ENCODE assay signal across 1 cellular context in the genomic region with DNA sequence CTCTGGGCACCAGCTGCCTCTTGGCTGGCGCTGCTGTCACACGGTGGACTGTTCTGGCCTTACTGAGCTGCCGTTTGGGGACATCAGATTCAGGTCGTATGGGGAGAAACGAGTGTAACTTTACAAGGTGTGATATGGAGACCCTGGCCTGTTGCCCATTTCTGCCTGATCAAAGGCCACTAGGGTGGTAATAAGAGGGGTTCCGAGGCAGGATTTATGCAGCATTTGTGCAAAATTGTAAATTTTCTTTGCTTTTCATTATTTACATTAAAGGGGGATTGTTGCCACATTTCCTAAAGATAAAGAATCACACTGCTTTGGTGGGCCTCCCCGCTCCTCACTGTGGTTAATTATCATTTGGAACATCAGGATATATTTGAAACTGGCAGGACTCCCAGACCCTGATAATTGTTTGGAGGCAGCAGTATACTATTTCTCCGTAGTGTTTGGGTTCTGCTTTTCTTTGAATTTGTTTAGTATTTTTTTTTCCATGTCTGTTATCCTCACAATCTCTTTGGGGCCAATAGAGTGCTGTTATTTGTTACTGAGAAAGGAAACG.
TF ChIP-seq lines count a peak whose summit lies in the region.

No MANE protein-coding gene starts in this region.

TF ChIP-seq in WTC11, 78 proteins besides CTCF, POLR2A, EP300 and RAD21 (continued from another document):
- TF ChIP-seq TCF7 (CRISPR knock-in tag; IDR thresholded peaks at IDR 0.05; ENCODE audit: low read depth) (no peak), IRF2 (CRISPR knock-in tag; IDR thresholded peaks at IDR 0.05; ENCODE audit: borderline replicate concordance, low read depth) (no peak), RELA (CRISPR knock-in tag; IDR thresholded peaks at IDR 0.05; ENCODE audit: borderline replicate concordance) (no peak), FOXK1 (CRISPR knock-in tag; IDR thresholded peaks at IDR 0.05) (no peak), RORB (CRISPR knock-in tag; IDR thresholded peaks at IDR 0.05) (no peak)
- TF ChIP-seq, protein P1, sequence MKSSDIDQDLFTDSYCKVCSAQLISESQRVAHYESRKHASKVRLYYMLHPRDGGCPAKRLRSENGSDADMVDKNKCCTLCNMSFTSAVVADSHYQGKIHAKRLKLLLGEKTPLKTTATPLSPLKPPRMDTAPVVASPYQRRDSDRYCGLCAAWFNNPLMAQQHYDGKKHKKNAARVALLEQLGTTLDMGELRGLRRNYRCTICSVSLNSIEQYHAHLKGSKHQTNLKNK (CRISPR knock-in tag; IDR thresholded peaks at IDR 0.05), result no peak
- TF ChIP-seq, protein P2, sequence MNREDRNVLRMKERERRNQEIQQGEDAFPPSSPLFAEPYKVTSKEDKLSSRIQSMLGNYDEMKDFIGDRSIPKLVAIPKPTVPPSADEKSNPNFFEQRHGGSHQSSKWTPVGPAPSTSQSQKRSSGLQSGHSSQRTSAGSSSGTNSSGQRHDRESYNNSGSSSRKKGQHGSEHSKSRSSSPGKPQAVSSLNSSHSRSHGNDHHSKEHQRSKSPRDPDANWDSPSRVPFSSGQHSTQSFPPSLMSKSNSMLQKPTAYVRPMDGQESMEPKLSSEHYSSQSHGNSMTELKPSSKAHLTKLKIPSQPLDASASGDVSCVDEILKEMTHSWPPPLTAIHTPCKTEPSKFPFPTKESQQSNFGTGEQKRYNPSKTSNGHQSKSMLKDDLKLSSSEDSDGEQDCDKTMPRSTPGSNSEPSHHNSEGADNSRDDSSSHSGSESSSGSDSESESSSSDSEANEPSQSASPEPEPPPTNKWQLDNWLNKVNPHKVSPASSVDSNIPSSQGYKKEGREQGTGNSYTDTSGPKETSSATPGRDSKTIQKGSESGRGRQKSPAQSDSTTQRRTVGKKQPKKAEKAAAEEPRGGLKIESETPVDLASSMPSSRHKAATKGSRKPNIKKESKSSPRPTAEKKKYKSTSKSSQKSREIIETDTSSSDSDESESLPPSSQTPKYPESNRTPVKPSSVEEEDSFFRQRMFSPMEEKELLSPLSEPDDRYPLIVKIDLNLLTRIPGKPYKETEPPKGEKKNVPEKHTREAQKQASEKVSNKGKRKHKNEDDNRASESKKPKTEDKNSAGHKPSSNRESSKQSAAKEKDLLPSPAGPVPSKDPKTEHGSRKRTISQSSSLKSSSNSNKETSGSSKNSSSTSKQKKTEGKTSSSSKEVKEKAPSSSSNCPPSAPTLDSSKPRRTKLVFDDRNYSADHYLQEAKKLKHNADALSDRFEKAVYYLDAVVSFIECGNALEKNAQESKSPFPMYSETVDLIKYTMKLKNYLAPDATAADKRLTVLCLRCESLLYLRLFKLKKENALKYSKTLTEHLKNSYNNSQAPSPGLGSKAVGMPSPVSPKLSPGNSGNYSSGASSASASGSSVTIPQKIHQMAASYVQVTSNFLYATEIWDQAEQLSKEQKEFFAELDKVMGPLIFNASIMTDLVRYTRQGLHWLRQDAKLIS (CRISPR knock-in tag; IDR thresholded peaks at IDR 0.05; ENCODE audit: borderline replicate concordance), result no peak
- TF ChIP-seq, protein P3, sequence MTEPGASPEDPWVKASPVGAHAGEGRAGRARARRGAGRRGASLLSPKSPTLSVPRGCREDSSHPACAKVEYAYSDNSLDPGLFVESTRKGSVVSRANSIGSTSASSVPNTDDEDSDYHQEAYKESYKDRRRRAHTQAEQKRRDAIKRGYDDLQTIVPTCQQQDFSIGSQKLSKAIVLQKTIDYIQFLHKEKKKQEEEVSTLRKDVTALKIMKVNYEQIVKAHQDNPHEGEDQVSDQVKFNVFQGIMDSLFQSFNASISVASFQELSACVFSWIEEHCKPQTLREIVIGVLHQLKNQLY (CRISPR knock-in tag; IDR thresholded peaks at IDR 0.05), result no peak
- TF ChIP-seq, protein P4, sequence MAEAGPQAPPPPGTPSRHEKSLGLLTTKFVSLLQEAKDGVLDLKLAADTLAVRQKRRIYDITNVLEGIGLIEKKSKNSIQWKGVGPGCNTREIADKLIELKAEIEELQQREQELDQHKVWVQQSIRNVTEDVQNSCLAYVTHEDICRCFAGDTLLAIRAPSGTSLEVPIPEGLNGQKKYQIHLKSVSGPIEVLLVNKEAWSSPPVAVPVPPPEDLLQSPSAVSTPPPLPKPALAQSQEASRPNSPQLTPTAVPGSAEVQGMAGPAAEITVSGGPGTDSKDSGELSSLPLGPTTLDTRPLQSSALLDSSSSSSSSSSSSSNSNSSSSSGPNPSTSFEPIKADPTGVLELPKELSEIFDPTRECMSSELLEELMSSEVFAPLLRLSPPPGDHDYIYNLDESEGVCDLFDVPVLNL (CRISPR knock-in tag; IDR thresholded peaks at IDR 0.05; ENCODE audit: borderline replicate concordance, low read depth), result no peak
